In the genomic region with DNA sequence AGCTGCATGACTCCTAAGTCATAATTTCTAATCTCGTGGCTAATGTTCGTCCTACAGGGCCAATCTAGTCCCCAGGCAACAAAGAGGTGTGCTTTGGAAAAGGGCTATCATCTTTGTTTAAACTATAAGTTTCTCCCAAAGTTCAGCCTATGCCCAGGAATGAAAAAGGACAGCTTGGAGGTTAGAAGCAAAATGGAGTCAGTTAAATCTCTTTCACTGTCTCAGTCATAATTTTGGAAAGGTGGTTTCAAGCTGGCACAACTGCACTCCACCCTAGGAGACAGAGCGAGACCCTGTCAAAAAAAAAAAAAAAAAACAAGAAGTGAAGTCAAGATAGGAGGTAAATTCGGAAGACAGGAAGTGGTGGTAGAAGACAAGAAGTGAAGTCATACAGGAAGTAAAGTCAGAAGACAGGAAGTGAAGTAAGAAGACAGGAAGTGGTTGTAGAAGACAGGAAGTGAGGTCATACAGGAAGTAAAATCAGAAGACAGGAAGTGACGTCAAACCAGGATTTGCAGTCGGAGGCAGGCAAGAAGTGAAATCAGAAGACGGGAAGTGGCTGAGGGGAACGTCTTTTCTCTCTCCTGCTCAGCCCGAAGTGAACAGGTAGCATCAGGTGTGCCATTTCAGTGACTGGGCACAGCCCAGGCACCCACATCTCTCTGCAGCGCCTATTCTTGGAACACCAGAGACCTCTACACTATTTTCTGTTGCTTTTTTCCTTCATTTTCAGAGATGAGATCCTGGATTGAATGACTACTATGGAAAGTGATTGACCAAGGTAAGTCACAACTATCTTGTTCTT, we compare ENCODE assay signal across 1 cellular context.
TF ChIP-seq lines count a peak whose summit lies in the region.

No MANE protein-coding gene starts in this region.

TF ChIP-seq in WTC11, 78 proteins besides CTCF, POLR2A, EP300 and RAD21 (continued from another document):
- TF ChIP-seq, protein P1, sequence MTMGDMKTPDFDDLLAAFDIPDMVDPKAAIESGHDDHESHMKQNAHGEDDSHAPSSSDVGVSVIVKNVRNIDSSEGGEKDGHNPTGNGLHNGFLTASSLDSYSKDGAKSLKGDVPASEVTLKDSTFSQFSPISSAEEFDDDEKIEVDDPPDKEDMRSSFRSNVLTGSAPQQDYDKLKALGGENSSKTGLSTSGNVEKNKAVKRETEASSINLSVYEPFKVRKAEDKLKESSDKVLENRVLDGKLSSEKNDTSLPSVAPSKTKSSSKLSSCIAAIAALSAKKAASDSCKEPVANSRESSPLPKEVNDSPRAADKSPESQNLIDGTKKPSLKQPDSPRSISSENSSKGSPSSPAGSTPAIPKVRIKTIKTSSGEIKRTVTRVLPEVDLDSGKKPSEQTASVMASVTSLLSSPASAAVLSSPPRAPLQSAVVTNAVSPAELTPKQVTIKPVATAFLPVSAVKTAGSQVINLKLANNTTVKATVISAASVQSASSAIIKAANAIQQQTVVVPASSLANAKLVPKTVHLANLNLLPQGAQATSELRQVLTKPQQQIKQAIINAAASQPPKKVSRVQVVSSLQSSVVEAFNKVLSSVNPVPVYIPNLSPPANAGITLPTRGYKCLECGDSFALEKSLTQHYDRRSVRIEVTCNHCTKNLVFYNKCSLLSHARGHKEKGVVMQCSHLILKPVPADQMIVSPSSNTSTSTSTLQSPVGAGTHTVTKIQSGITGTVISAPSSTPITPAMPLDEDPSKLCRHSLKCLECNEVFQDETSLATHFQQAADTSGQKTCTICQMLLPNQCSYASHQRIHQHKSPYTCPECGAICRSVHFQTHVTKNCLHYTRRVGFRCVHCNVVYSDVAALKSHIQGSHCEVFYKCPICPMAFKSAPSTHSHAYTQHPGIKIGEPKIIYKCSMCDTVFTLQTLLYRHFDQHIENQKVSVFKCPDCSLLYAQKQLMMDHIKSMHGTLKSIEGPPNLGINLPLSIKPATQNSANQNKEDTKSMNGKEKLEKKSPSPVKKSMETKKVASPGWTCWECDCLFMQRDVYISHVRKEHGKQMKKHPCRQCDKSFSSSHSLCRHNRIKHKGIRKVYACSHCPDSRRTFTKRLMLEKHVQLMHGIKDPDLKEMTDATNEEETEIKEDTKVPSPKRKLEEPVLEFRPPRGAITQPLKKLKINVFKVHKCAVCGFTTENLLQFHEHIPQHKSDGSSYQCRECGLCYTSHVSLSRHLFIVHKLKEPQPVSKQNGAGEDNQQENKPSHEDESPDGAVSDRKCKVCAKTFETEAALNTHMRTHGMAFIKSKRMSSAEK (CRISPR knock-in tag; IDR thresholded peaks at IDR 0.05; ENCODE audit: borderline replicate concordance) = no peak
- TF ChIP-seq GRHL2 (CRISPR knock-in tag; IDR thresholded peaks at IDR 0.05; ENCODE audit: insufficient replicate concordance, severe bottlenecking) (no peak), JUN (CRISPR knock-in tag; IDR thresholded peaks at IDR 0.05) (0 out of 2 replicates have a peak, but pooled peaks have one; percentile 37), ETV6 (CRISPR knock-in tag; IDR thresholded peaks at IDR 0.05) (no peak; the same call in 1 of the 2 replicates), ZNF423 (CRISPR knock-in tag; IDR thresholded peaks at IDR 0.05) (no peak), KAT7 (CRISPR knock-in tag; IDR thresholded peaks at IDR 0.05; ENCODE audit: borderline replicate concordance) (no peak), ELF4 (CRISPR knock-in tag; IDR thresholded peaks at IDR 0.05; ENCODE audit: low read depth) (no peak), FOXK1 (CRISPR knock-in tag; IDR thresholded peaks at IDR 0.05) (no peak), HMGA2 (CRISPR knock-in tag; IDR thresholded peaks at IDR 0.05) (no peak), ATF1 (CRISPR knock-in tag; IDR thresholded peaks at IDR 0.05) (no peak)
- TF ChIP-seq, protein P2, sequence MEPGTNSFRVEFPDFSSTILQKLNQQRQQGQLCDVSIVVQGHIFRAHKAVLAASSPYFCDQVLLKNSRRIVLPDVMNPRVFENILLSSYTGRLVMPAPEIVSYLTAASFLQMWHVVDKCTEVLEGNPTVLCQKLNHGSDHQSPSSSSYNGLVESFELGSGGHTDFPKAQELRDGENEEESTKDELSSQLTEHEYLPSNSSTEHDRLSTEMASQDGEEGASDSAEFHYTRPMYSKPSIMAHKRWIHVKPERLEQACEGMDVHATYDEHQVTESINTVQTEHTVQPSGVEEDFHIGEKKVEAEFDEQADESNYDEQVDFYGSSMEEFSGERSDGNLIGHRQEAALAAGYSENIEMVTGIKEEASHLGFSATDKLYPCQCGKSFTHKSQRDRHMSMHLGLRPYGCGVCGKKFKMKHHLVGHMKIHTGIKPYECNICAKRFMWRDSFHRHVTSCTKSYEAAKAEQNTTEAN (CRISPR knock-in tag; IDR thresholded peaks at IDR 0.05) = no peak
- TF ChIP-seq, protein P3, sequence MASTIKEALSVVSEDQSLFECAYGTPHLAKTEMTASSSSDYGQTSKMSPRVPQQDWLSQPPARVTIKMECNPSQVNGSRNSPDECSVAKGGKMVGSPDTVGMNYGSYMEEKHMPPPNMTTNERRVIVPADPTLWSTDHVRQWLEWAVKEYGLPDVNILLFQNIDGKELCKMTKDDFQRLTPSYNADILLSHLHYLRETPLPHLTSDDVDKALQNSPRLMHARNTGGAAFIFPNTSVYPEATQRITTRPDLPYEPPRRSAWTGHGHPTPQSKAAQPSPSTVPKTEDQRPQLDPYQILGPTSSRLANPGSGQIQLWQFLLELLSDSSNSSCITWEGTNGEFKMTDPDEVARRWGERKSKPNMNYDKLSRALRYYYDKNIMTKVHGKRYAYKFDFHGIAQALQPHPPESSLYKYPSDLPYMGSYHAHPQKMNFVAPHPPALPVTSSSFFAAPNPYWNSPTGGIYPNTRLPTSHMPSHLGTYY (CRISPR knock-in tag; IDR thresholded peaks at IDR 0.05) = 0 out of 2 replicates have a peak, but pooled peaks have one; percentile 46
- TF ChIP-seq, protein P4, sequence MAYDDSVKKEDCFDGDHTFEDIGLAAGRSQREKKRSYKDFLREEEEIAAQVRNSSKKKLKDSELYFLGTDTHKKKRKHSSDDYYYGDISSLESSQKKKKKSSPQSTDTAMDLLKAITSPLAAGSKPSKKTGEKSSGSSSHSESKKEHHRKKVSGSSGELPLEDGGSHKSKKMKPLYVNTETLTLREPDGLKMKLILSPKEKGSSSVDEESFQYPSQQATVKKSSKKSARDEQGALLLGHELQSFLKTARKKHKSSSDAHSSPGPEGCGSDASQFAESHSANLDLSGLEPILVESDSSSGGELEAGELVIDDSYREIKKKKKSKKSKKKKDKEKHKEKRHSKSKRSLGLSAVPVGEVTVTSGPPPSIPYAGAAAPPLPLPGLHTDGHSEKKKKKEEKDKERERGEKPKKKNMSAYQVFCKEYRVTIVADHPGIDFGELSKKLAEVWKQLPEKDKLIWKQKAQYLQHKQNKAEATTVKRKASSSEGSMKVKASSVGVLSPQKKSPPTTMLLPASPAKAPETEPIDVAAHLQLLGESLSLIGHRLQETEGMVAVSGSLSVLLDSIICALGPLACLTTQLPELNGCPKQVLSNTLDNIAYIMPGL (CRISPR knock-in tag; IDR thresholded peaks at IDR 0.05) = no peak
- TF ChIP-seq, protein P5, sequence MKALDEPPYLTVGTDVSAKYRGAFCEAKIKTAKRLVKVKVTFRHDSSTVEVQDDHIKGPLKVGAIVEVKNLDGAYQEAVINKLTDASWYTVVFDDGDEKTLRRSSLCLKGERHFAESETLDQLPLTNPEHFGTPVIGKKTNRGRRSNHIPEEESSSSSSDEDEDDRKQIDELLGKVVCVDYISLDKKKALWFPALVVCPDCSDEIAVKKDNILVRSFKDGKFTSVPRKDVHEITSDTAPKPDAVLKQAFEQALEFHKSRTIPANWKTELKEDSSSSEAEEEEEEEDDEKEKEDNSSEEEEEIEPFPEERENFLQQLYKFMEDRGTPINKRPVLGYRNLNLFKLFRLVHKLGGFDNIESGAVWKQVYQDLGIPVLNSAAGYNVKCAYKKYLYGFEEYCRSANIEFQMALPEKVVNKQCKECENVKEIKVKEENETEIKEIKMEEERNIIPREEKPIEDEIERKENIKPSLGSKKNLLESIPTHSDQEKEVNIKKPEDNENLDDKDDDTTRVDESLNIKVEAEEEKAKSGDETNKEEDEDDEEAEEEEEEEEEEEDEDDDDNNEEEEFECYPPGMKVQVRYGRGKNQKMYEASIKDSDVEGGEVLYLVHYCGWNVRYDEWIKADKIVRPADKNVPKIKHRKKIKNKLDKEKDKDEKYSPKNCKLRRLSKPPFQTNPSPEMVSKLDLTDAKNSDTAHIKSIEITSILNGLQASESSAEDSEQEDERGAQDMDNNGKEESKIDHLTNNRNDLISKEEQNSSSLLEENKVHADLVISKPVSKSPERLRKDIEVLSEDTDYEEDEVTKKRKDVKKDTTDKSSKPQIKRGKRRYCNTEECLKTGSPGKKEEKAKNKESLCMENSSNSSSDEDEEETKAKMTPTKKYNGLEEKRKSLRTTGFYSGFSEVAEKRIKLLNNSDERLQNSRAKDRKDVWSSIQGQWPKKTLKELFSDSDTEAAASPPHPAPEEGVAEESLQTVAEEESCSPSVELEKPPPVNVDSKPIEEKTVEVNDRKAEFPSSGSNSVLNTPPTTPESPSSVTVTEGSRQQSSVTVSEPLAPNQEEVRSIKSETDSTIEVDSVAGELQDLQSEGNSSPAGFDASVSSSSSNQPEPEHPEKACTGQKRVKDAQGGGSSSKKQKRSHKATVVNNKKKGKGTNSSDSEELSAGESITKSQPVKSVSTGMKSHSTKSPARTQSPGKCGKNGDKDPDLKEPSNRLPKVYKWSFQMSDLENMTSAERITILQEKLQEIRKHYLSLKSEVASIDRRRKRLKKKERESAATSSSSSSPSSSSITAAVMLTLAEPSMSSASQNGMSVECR (CRISPR knock-in tag; IDR thresholded peaks at IDR 0.05; ENCODE audit: borderline replicate concordance) = no peak
